In the genomic region with DNA sequence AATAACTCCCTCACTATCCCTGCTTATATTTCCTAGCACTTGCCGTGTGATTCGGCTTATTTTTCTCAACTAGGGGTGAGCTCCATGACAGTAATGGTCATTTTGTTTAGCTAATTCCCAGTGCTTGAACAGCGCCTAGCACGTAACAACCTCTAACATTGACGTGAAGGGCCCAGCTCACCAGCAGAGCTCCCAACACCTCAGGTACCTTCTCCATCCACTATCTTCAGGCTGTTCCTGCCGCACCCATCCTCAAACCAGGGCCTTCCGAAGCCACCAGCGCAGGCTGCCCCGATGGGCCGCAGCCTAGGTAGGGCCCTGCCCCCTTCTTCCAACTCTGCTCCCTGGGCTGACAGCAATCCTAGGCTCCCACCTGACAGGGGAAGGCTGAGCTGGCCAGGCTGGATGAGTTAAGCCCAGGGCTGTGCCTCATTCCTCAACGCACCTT, we compare ENCODE assay signal across 8 cellular contexts. TPM values are rescaled to one million over a fixed set of nuclear protein-coding genes. Genes with fewer than 3 reads are reported as not detected.
A peak's percentile ranks its signal among the peaks of the same experiment; 100 is the strongest.
DNase-seq lines count a peak whose midpoint lies in the region; ATAC-seq, FAIRE-seq and TF ChIP-seq lines count a peak whose summit lies in the region.

No MANE protein-coding gene starts in this region.

- DNase-seq in nephron progenitor cell (no peak), DMS114 treated with DMSO at 0.1 percent for 48 hours (lab: John Stamatoyannopoulos, UW; ENCODE audit: unreplicated experiment) (no peak), frontal cortex (ENCODE audit: low spot score in 2 of 2) (no peak), NAMALWA (ENCODE audit: low spot score) (no peak)

- H3K27me3 Mint-ChIP-seq in nephron progenitor cell (ENCODE audit: low read depth, poor library complexity) = peaks cover 7% of the 10 kb centered on the region

- peak overlapping the region; percentile 89 for H3K27ac Mint-ChIP-seq in nephron progenitor cell

- peak overlapping the region; percentile 96 for H3K4me3 Mint-ChIP-seq in nephron progenitor cell

- H3K36me3 Mint-ChIP-seq in nephron progenitor cell (ENCODE audit: low read depth) = peaks cover 32% of the 10 kb centered on the region

- H3K9me3 Mint-ChIP-seq in nephron progenitor cell = no peaks in the 10 kb centered on the region

- FAIRE-seq in frontal cortex (lab: Jason Lieb, UNC) = no peak

- peaks cover 54% of the 10 kb centered on the region for H3K4me1 Mint-ChIP-seq in nephron progenitor cell

- ATAC-seq in GM18502 (IDR thresholded peaks at IDR 0.05; ENCODE audit: poor library complexity, unreplicated experiment) (peak; percentile 1), SK-N-SH treated with all-trans-retinoic acid at 6 μM for 48 hours (peak; percentile 43), esophagus mucosa (peak; percentile 38), HG02798 (IDR thresholded peaks at IDR 0.05; ENCODE audit: poor library complexity, unreplicated experiment) (no peak)

- TF ChIP-seq CTCF in nephron progenitor cell (IDR thresholded peaks at IDR 0.05) = no peak

TF ChIP-seq in SK-N-SH treated with all-trans-retinoic acid at 6 μM for 48 hours, 23 proteins besides CTCF, POLR2A, EP300 and RAD21:
- TF ChIP-seq PPARA (CRISPR knock-in tag; IDR thresholded peaks at IDR 0.05; ENCODE audit: borderline replicate concordance) (no peak), CSRNP3 (CRISPR knock-in tag; IDR thresholded peaks at IDR 0.05) (no peak), TOX (CRISPR knock-in tag; IDR thresholded peaks at IDR 0.05; ENCODE audit: borderline replicate concordance) (no peak), ZC3H10 (CRISPR knock-in tag; IDR thresholded peaks at IDR 0.05) (no peak), ZNF8 (CRISPR knock-in tag; IDR thresholded peaks at IDR 0.05) (no peak), POU6F1 (CRISPR knock-in tag; IDR thresholded peaks at IDR 0.05; ENCODE audit: borderline replicate concordance, low read depth) (no peak), OSR1 (CRISPR knock-in tag; IDR thresholded peaks at IDR 0.05) (no peak), RARB (CRISPR knock-in tag; IDR thresholded peaks at IDR 0.05) (no peak), ZNF70 (CRISPR knock-in tag; IDR thresholded peaks at IDR 0.05) (no peak), TCF4 (CRISPR knock-in tag; IDR thresholded peaks at IDR 0.05; ENCODE audit: borderline replicate concordance) (no peak), PATZ1 (CRISPR knock-in tag; IDR thresholded peaks at IDR 0.05; ENCODE audit: borderline replicate concordance) (no peak)
- TF ChIP-seq, protein P1, sequence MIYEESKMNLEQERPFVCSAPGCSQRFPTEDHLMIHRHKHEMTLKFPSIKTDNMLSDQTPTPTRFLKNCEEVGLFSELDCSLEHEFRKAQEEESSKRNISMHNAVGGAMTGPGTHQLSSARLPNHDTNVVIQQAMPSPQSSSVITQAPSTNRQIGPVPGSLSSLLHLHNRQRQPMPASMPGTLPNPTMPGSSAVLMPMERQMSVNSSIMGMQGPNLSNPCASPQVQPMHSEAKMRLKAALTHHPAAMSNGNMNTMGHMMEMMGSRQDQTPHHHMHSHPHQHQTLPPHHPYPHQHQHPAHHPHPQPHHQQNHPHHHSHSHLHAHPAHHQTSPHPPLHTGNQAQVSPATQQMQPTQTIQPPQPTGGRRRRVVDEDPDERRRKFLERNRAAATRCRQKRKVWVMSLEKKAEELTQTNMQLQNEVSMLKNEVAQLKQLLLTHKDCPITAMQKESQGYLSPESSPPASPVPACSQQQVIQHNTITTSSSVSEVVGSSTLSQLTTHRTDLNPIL (CRISPR knock-in tag; IDR thresholded peaks at IDR 0.05; ENCODE audit: low read depth) = no peak
TF ChIP-seq in SK-N-SH treated with all-trans-retinoic acid at 6 μM for 48 hours: peak in this region for 0.

RNA-seq across cellular contexts. Expression of gene RPS17, which starts 0.8 kb away (rescaled TPM):
- total RNA-seq in esophagus mucosa (2,071 TPM), frontal cortex (1,382 TPM)
